In genomic region chr20:45036044-45036755, GRCh38 we compare ENCODE assay signal across 9 cellular contexts.
DNase-seq lines count a peak whose midpoint lies in the region; ATAC-seq and TF ChIP-seq lines count a peak whose summit lies in the region.
"Had no signal": no experiment of that assay in that cellular context is flagged by ENCODE, and none has a peak within 500 bp of the region (broad histone marks: within the 10 kb centered on the region; RNA-seq: fewer than 3 reads in every experiment).

No MANE protein-coding gene starts in this region.

- DNase-seq in BE2C = peak; percentile 32
- DNase-seq in NCI-H226 = peak; percentile 55
- DNase-seq in activated T-helper 9 cell treated with anti-CD3 and anti-CD28 coated beads, Interleukin-2, amount 50 U/mL, for 16 hours (ENCODE audit: low read depth) = peak; percentile 39
- DNase-seq in myocyte (ENCODE audit: low read depth) = peak; percentile 62
- no peak for DNase-seq in medulla oblongata (ENCODE audit: extremely low spot score)
- no peak for DNase-seq in heart right ventricle

- H3K27ac ChIP-seq in heart right ventricle = no peak overlapping the region
- H3K27ac ChIP-seq: HL-60 had no signal

- no peaks in the 10 kb centered on the region for H3K36me3 ChIP-seq in BE2C
- H3K36me3 ChIP-seq in heart right ventricle = peaks cover 0 to 23% (median 0%) of the 10 kb centered on the region in 9 donors

- H3K9me3 ChIP-seq in BE2C (no peaks in the 10 kb centered on the region), heart right ventricle (peaks cover 0 to 6% (median 0%) of the 10 kb centered on the region in 11 donors)

- ATAC-seq in GM21515 (IDR thresholded peaks at IDR 0.05; ENCODE audit: unreplicated experiment) (no peak), heart right ventricle (no peak), GM21717 (IDR thresholded peaks at IDR 0.05; ENCODE audit: unreplicated experiment) (no peak)

- H3K27me3 ChIP-seq in BE2C = no peaks in the 10 kb centered on the region
- no peaks in the 10 kb centered on the region for H3K27me3 ChIP-seq in heart right ventricle

- intact Hi-C loops in heart right ventricle (cut with DNase I) = no loop called here

- TF ChIP-seq CTCF in BE2C (IDR thresholded peaks at IDR 0.05; ENCODE audit: low read depth, low read length) (no peak), heart right ventricle (IDR thresholded peaks at IDR 0.05) (no peak)

- H3K4me1 ChIP-seq in BE2C = peaks cover 11% of the 10 kb centered on the region
- H3K4me1 ChIP-seq in heart right ventricle = peaks cover 0 to 48% (median 13%) of the 10 kb centered on the region in 9 donors

- H3K4me3 ChIP-seq in BE2C (ENCODE audit: low read depth, low read length) (no peak overlapping the region), heart right ventricle (no peak overlapping the region)

- 93% methylated on average over 10 of the region's 10 CpGs for WGBS in heart right ventricle, 2 donors

Comparison
In these comparisons a context has a peak if more than half of its experiments do, and no peak if none do; other contexts are left out.
1. DNase-seq: peak in BE2C (single experiment), NCI-H226 (single experiment), activated T-helper 9 cell treated with anti-CD3 and anti-CD28 coated beads, Interleukin-2, amount 50 U/mL, for 16 hours (single experiment) and myocyte (single experiment); none in medulla oblongata (single experiment) and heart right ventricle (0 of 2).